1 cellular context compared by ENCODE assay signal in genomic region chr2:60880988-60881932, GRCh38.
TF ChIP-seq lines count a peak whose summit lies in the region.

Gene REL (plus strand): TSS chr2:60881574. CDS start chr2:60881841, 267 bp downstream.

TF ChIP-seq in HEK293, 187 proteins besides CTCF, POLR2A, EP300 and RAD21 (continued from another document and continues in another):
- no peak for TF ChIP-seq MZF1 (tag by site-specific recombination; IDR thresholded peaks at IDR 0.05; ENCODE audit: borderline replicate concordance)
- no peak for TF ChIP-seq ZNF513 (tag by site-specific recombination; IDR thresholded peaks at IDR 0.05)
- TF ChIP-seq ZNF549 (tag by site-specific recombination; IDR thresholded peaks at IDR 0.05): no peak
- no peak for TF ChIP-seq ZNF138 (tag by site-specific recombination; IDR thresholded peaks at IDR 0.05; ENCODE audit: borderline replicate concordance)
- TF ChIP-seq ZNF658 (tag by site-specific recombination; IDR thresholded peaks at IDR 0.05): no peak
- no peak for TF ChIP-seq ZFP3 (tag by site-specific recombination; IDR thresholded peaks at IDR 0.05; ENCODE audit: low read depth)
- TF ChIP-seq REST (tag by site-specific recombination; IDR thresholded peaks at IDR 0.05): peak; percentile 14; the same call in 1 of the 2 replicates
- TF ChIP-seq ZNF837 (tag by site-specific recombination; IDR thresholded peaks at IDR 0.05): no peak
- no peak for TF ChIP-seq ZNF26 (tag by site-specific recombination; IDR thresholded peaks at IDR 0.05)
- TF ChIP-seq ZBTB11 (tag by site-specific recombination; conservative IDR thresholded peaks at IDR 0.05; ENCODE audit: low read depth): 0 out of 2 replicates have a peak, but pooled peaks have one; percentile 11
- TF ChIP-seq ZXDB (tag by site-specific recombination; IDR thresholded peaks at IDR 0.05): peak; percentile 92
- TF ChIP-seq ZNF529 (tag by site-specific recombination; IDR thresholded peaks at IDR 0.05; ENCODE audit: insufficient replicate concordance): no peak
- TF ChIP-seq ZNF791 (tag by site-specific recombination; IDR thresholded peaks at IDR 0.05): no peak
- no peak for TF ChIP-seq ZNF654 (tag by site-specific recombination; IDR thresholded peaks at IDR 0.05; ENCODE audit: low read depth)
- TF ChIP-seq ZNF664 (tag by site-specific recombination; IDR thresholded peaks at IDR 0.05): no peak
- TF ChIP-seq ZNF843 (tag by site-specific recombination; IDR thresholded peaks at IDR 0.05): no peak
- no peak for TF ChIP-seq ZNF175 (tag by site-specific recombination; IDR thresholded peaks at IDR 0.05)
- TF ChIP-seq ZNF223 (tag by site-specific recombination; IDR thresholded peaks at IDR 0.05): no peak
- TF ChIP-seq ZSCAN5A (tag by site-specific recombination; IDR thresholded peaks at IDR 0.05): no peak
- TF ChIP-seq AEBP2 (tag by site-specific recombination; IDR thresholded peaks at IDR 0.05; ENCODE audit: borderline replicate concordance): no peak
- no peak for TF ChIP-seq ZNF184 (tag by site-specific recombination; IDR thresholded peaks at IDR 0.05)
- no peak for TF ChIP-seq RBAK (tag by site-specific recombination; IDR thresholded peaks at IDR 0.05)
- no peak for TF ChIP-seq ZNF121 (tag by site-specific recombination; IDR thresholded peaks at IDR 0.05)
- TF ChIP-seq TRIM28 (IDR thresholded peaks at IDR 0.05; ENCODE audit: borderline replicate concordance, low read length): no peak
- peak; percentile 70 for TF ChIP-seq GLIS1 (tag by site-specific recombination; IDR thresholded peaks at IDR 0.05)
- TF ChIP-seq ZNF157 (tag by site-specific recombination; IDR thresholded peaks at IDR 0.05): no peak
- TF ChIP-seq ZNF624 (tag by site-specific recombination; IDR thresholded peaks at IDR 0.05): no peak
- TF ChIP-seq ZNF645 (tag by site-specific recombination; IDR thresholded peaks at IDR 0.05): no peak
- no peak for TF ChIP-seq ZNF830 (tag by site-specific recombination; IDR thresholded peaks at IDR 0.05; ENCODE audit: low read depth)
- TF ChIP-seq ZBTB48 (tag by site-specific recombination; IDR thresholded peaks at IDR 0.05): peak; percentile 63
- TF ChIP-seq ZNF23 (tag by site-specific recombination; IDR thresholded peaks at IDR 0.05; ENCODE audit: borderline replicate concordance): no peak
- peak; percentile 74 for TF ChIP-seq ZNF629 (tag by site-specific recombination; IDR thresholded peaks at IDR 0.05)
- peak; percentile 74 for TF ChIP-seq ZIC2 (tag by site-specific recombination; IDR thresholded peaks at IDR 0.05)
- no peak for TF ChIP-seq ZNF639 (tag by site-specific recombination; IDR thresholded peaks at IDR 0.05)
- no peak for TF ChIP-seq ZNF692 (tag by site-specific recombination; IDR thresholded peaks at IDR 0.05)
- TF ChIP-seq ZNF488 (tag by site-specific recombination; IDR thresholded peaks at IDR 0.05): no peak
- no peak for TF ChIP-seq SCRT2 (tag by site-specific recombination; IDR thresholded peaks at IDR 0.05)
- peak; percentile 97 for TF ChIP-seq ZBTB17 (tag by site-specific recombination; IDR thresholded peaks at IDR 0.05)
- no peak for TF ChIP-seq ZNF560 (tag by site-specific recombination; IDR thresholded peaks at IDR 0.05; ENCODE audit: borderline replicate concordance)
- TF ChIP-seq ZNF248 (tag by site-specific recombination; IDR thresholded peaks at IDR 0.05): no peak
- peak; percentile 64; the same call in 1 of the 2 replicates for TF ChIP-seq ZNF76 (tag by site-specific recombination; IDR thresholded peaks at IDR 0.05; ENCODE audit: borderline replicate concordance, low read depth)
- TF ChIP-seq INSM2 (tag by site-specific recombination; IDR thresholded peaks at IDR 0.05): no peak
- TF ChIP-seq BCL11A (tag by site-specific recombination; IDR thresholded peaks at IDR 0.05; ENCODE audit: low read depth): peak; percentile 18; the same call in 1 of the 2 replicates
